1 cellular context compared by ENCODE assay signal in genomic region chr17:7887482-7888183, GRCh38.
TF ChIP-seq lines count a peak whose summit lies in the region.

No MANE protein-coding gene starts in this region.

TF ChIP-seq in SK-N-SH treated with all-trans-retinoic acid at 6 μM for 48 hours, 23 proteins besides CTCF, POLR2A, EP300 and RAD21 (continued from another document):
- TF ChIP-seq, protein P1, sequence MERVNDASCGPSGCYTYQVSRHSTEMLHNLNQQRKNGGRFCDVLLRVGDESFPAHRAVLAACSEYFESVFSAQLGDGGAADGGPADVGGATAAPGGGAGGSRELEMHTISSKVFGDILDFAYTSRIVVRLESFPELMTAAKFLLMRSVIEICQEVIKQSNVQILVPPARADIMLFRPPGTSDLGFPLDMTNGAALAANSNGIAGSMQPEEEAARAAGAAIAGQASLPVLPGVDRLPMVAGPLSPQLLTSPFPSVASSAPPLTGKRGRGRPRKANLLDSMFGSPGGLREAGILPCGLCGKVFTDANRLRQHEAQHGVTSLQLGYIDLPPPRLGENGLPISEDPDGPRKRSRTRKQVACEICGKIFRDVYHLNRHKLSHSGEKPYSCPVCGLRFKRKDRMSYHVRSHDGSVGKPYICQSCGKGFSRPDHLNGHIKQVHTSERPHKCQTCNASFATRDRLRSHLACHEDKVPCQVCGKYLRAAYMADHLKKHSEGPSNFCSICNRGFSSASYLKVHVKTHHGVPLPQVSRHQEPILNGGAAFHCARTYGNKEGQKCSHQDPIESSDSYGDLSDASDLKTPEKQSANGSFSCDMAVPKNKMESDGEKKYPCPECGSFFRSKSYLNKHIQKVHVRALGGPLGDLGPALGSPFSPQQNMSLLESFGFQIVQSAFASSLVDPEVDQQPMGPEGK (CRISPR knock-in tag; IDR thresholded peaks at IDR 0.05; ENCODE audit: borderline replicate concordance), result no peak
- TF ChIP-seq ZC3H10 (CRISPR knock-in tag; IDR thresholded peaks at IDR 0.05) (no peak), POU6F1 (CRISPR knock-in tag; IDR thresholded peaks at IDR 0.05; ENCODE audit: borderline replicate concordance, low read depth) (no peak), OSR1 (CRISPR knock-in tag; IDR thresholded peaks at IDR 0.05) (no peak), PPARA (CRISPR knock-in tag; IDR thresholded peaks at IDR 0.05; ENCODE audit: borderline replicate concordance) (no peak), ESRRG (CRISPR knock-in tag; IDR thresholded peaks at IDR 0.05) (no peak)
- TF ChIP-seq, protein P2, sequence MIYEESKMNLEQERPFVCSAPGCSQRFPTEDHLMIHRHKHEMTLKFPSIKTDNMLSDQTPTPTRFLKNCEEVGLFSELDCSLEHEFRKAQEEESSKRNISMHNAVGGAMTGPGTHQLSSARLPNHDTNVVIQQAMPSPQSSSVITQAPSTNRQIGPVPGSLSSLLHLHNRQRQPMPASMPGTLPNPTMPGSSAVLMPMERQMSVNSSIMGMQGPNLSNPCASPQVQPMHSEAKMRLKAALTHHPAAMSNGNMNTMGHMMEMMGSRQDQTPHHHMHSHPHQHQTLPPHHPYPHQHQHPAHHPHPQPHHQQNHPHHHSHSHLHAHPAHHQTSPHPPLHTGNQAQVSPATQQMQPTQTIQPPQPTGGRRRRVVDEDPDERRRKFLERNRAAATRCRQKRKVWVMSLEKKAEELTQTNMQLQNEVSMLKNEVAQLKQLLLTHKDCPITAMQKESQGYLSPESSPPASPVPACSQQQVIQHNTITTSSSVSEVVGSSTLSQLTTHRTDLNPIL (CRISPR knock-in tag; IDR thresholded peaks at IDR 0.05; ENCODE audit: low read depth), result no peak
